In the genomic region with DNA sequence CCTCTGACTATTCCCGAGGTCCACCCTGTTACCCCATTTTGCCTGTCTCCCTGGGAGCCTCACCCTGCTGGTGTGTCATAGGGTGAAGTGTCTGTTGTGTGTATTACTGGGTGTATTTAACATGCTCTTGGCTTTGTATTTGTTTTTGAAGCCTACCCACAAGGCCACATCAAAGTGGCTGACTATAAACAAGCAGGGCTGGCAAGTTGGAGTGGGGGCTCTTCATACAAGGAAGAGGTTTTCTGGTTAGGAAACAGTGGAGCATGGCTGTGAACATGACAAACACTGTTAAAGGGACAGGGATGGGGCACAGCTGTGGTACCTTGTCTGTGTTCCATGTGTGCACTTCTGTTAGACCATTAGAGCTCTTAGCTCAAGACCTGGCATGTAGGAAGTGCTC, we compare ENCODE assay signal across 9 cellular contexts. TPM values are rescaled to one million over a fixed set of nuclear protein-coding genes. Genes with fewer than 3 reads are reported as not detected.
DNase-seq lines count a peak whose midpoint lies in the region; ATAC-seq, FAIRE-seq and TF ChIP-seq lines count a peak whose summit lies in the region.
"Had no signal": no experiment of that assay in that cellular context is flagged by ENCODE, and none has a peak within 500 bp of the region (broad histone marks: within the 10 kb centered on the region; RNA-seq: fewer than 3 reads in every experiment).

No MANE protein-coding gene starts in this region.

- TF ChIP-seq EP300 in esophagus muscularis mucosa (IDR thresholded peaks at IDR 0.05) = no peak

- H3K27ac ChIP-seq in adrenal gland (peak overlapping the region in 1 of 5 donors; percentile 50), esophagus muscularis mucosa (replicated peaks in 1 of 4) (no peak overlapping the region)
- H3K27ac ChIP-seq: HL-60 had no signal

- 57 to 68% (median 60%) methylated on average over 1 of the region's 1 CpG for WGBS in adrenal gland, 4 donors
- WGBS in esophagus muscularis mucosa = 56% methylated on average over 1 of the region's 1 CpG

- H3K4me1 ChIP-seq in adrenal gland (replicated peaks in 1 of 2) (peaks cover 3 to 25% of the 10 kb centered on the region in 2 donors), esophagus muscularis mucosa (peaks cover 20 to 51% (median 42%) of the 10 kb centered on the region in 4 donors)

- TF ChIP-seq CTCF in adrenal gland (IDR thresholded peaks at IDR 0.05) (no peak), esophagus muscularis mucosa (IDR thresholded peaks at IDR 0.05) (no peak)

- H3K36me3 ChIP-seq in adrenal gland (replicated peaks in 1 of 2) (no peaks in the 10 kb centered on the region), esophagus muscularis mucosa (peaks cover under 1 to 3% (median 1%) of the 10 kb centered on the region in 4 donors)

- H3K27me3 ChIP-seq in adrenal gland = no peaks in the 10 kb centered on the region
- H3K27me3 ChIP-seq in esophagus muscularis mucosa = no peaks in the 10 kb centered on the region

- FAIRE-seq in GM12891 (lab: Jason Lieb, UNC) = peak; percentile 94

- TF ChIP-seq POLR2A in GM12891 (IDR thresholded peaks at IDR 0.05; ENCODE audit: low read depth, low read length) (no peak), adrenal gland (IDR thresholded peaks at IDR 0.05) (no peak), esophagus muscularis mucosa (IDR thresholded peaks at IDR 0.05; ENCODE audit: low read depth) (no peak)

- H3K4me3 ChIP-seq in adrenal gland (no peak overlapping the region), esophagus muscularis mucosa (no peak overlapping the region)

- ATAC-seq in HG03378 (IDR thresholded peaks at IDR 0.05; ENCODE audit: unreplicated experiment) (peak; percentile 11), left colon (peak; percentile 53)

- H3K9me3 ChIP-seq in adrenal gland (replicated peaks in 1 of 3) (no peaks in the 10 kb centered on the region), esophagus muscularis mucosa (no peaks in the 10 kb centered on the region)

- DNase-seq in GM12891 (ENCODE audit: insufficient read length, low spot score) (no peak), left colon (no peak), adrenal gland (no peak), kidney glomerular epithelial cell (lab: John Stamatoyannopoulos, UW) (no peak), OCI-M1 (lab: John Stamatoyannopoulos, UW) (no peak), esophagus muscularis mucosa (ENCODE audit: extremely low spot score) (no peak)
- peak; percentile 67 for DNase-seq in activated CD8-positive, alpha-beta memory T cell treated with anti-CD3 and anti-CD28 coated beads, Interleukin-2, amount 50 U/mL, for 1 hour (ENCODE audit: extremely low read depth)

- intact Hi-C loops in left colon (cut with DNase I, micrococcal nuclease) = no loop called here
- intact Hi-C loops in adrenal gland (cut with DNase I) = no loop called here
- intact Hi-C loops in esophagus muscularis mucosa (cut with DNase I) = no loop called here

TF ChIP-seq in GM12891, 5 proteins besides CTCF, POLR2A, EP300 and RAD21:
- TF ChIP-seq POLR2AphosphoS5 (IDR thresholded peaks at IDR 0.05; ENCODE audit: low read depth, low read length) (no peak), PAX5 (IDR thresholded peaks at IDR 0.05; ENCODE audit: insufficient read depth, low read length, severe bottlenecking) (no peak), SPI1 (IDR thresholded peaks at IDR 0.05; ENCODE audit: low read depth, low read length) (no peak), TAF1 (IDR thresholded peaks at IDR 0.05; ENCODE audit: low read depth, low read length) (no peak), POU2F2 (IDR thresholded peaks at IDR 0.05; ENCODE audit: low read depth, low read length) (no peak)

RNA-seq across cellular contexts. Expression of a gene that starts 26.3 kb away (rescaled TPM):
- 0.86 TPM for polyA plus RNA-seq in GM12891 (2012; ENCODE audit: low read depth, missing spikeins)
- total RNA-seq in left colon (10 to 100 TPM; 30.3 to 42.1 TPM), adrenal gland (10 to 100 TPM; 13.6 to 30.0 (median 24.7) TPM), esophagus muscularis mucosa (10 to 100 TPM; 43.2 to 68.4 (median 52.4) TPM)
- 10 to 100 TPM in 1 of 3 donors, 1 to 10 TPM in 2; 6.5 to 10.0 (median 7.5) TPM for polyA plus RNA-seq in adrenal gland
